10 cellular contexts compared by ENCODE assay signal in the genomic region with DNA sequence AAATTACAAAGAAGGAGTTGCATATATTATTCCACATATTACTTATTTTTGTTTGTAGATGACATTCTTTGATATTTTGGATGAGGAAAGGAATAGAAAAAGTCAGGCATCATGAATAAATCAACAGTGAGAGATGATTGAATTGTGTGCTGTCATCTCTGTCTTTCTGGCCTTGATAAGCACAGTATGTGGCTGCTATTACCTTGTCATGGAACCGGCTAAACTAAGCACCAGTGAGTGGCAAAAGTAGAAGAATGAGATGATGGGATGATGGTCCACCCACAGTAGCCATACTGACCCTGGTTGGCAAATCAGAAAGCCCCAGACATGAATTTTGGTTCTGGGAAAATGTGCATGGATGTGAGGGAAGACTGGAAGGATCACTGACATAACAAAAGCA.
"Had no signal": no experiment of that assay in that cellular context is flagged by ENCODE, and none has a peak within 500 bp of the region (broad histone marks: within the 10 kb centered on the region; RNA-seq: fewer than 3 reads in every experiment).

No MANE protein-coding gene starts in this region.

- H3K36me3 ChIP-seq: WERI-Rb-1 had no signal

- H3K27ac ChIP-seq: VCaP, WERI-Rb-1 had no signal

- ATAC-seq: activated CD4-positive, alpha-beta T cell treated with anti-CD3 and anti-CD28 coated beads for 36 hours; activated CD4-positive, CD25-positive, alpha-beta regulatory T cell treated with anti-CD3 and anti-CD28 coated beads, Interleukin-2, amount 50 U/mL, for 24 hours; activated CD8-positive, alpha-beta memory T cell treated with anti-CD3 and anti-CD28 coated beads, Interleukin-2, amount 10 ng/mL, durations not matched to agents 7 days and 5 days; activated CD8-positive, alpha-beta T cell treated with anti-CD3 and anti-CD28 coated beads for 36 hours; activated CD8-positive, alpha-beta T cell treated with anti-CD3 and anti-CD28 coated beads, Interleukin-2, amount 10 ng/mL, durations not matched to agents 7 days and 5 days; T-cell; T-helper 17 cell; WTC11 had no signal
